Comparison of ENCODE assay signal across 11 cellular contexts in the genomic region with DNA sequence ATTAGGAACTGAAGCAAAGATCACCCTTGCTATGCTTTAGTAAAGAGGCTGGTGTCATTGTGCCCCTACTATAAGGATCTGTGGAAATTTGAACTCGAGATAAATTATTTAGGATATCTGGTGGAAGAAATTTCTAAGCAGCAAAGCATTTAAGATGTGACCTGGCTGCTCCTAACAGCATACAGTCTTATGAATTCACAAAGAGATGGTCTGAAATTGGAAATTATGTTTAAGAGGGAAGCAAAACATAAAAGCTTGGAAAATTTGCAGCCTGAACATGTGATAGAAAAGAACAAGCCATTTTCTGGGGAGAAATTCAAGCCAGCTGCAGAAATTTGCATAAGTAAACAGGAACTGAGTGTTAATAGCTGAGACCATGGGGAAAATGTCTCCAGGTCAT.
"Had no signal": no experiment of that assay in that cellular context is flagged by ENCODE, and none has a peak within 500 bp of the region (broad histone marks: within the 10 kb centered on the region; RNA-seq: fewer than 3 reads in every experiment).

No MANE protein-coding gene starts in this region.

- H3K27ac ChIP-seq: GM23248 had no signal

- H3K27ac Mint-ChIP-seq: GM23338, H9, HFFc6 had no signal

- H3K9ac ChIP-seq: GM23248 had no signal

- H3K4me1 Mint-ChIP-seq: GM23338, H9 had no signal

- H3K4me1 ChIP-seq: HAP-1 had no signal

- H3K4me2 ChIP-seq: GM23338 had no signal

- H3K9me3 ChIP-seq: HAP-1 had no signal

- H3K4me3 Mint-ChIP-seq: GM23338, H9, HFFc6 had no signal

- H2AFZ ChIP-seq: GM23248, GM23338 had no signal

- FAIRE-seq: H1, H54 had no signal

- H3K36me3 ChIP-seq: HAP-1 had no signal

- ATAC-seq: GM23338, HCT116 had no signal

- DNase-seq: GM23248, GOT3, H7, H9, HCEC 1CT, HFFc6 had no signal

- H3K4me3 ChIP-seq: GM23248, GM23338, HAP-1 had no signal
